34 cellular contexts compared by ENCODE assay signal in the genomic region with DNA sequence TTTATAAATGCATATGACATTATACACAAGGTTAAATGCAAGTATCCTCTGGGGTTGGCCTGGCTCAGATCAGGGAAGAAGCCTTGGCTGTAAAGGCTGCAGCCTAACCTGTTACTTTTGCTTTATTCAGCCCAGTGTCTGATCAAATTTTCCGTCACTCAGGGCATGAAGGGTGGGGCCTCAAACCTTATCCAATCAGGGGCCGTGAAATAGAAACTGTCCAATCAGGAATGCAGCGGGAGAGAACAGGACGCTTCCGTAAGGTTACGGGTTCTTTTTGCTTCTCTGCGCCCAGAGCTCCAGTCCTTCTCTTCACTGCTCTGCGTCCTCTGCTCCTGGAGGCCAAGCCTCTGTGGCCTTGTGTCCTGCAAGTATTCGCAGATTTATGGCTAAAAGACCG. TPM values are rescaled to one million over a fixed set of nuclear protein-coding genes. Genes with fewer than 3 reads are reported as not detected.
"Had no signal": no experiment of that assay in that cellular context is flagged by ENCODE, and none has a peak within 500 bp of the region (broad histone marks: within the 10 kb centered on the region; RNA-seq: fewer than 3 reads in every experiment).

ZNF716 (plus strand) TSS at position 274 of the 400 bp plus-strand sequence; CDS start at position 386, 112 bp downstream.

- DNase-seq: activated CD4-positive, alpha-beta memory T cell treated with anti-CD3 and anti-CD28 coated beads, Interleukin-2, amount 10 ng/mL, durations not matched to agents 7 days and 5 days; activated CD4-positive, alpha-beta T cell treated with anti-CD3 and anti-CD28 coated beads for 1 hour; activated CD4-positive, alpha-beta T cell treated with anti-CD3 and anti-CD28 coated beads for 48 hours; activated CD4-positive, CD25-positive, alpha-beta regulatory T cell; activated CD8-positive, alpha-beta memory T cell treated with anti-CD3 and anti-CD28 coated beads for 24 hours; activated CD8-positive, alpha-beta memory T cell treated with anti-CD3 and anti-CD28 coated beads, Interleukin-2, amount 10 ng/mL, durations not matched to agents 7 days and 5 days; activated CD8-positive, alpha-beta memory T cell treated with anti-CD3 and anti-CD28 coated beads, Interleukin-2, amount 50 U/mL, for 48 hours; activated effector memory CD4-positive, alpha-beta T cell treated with Interleukin-2 at 50 U/mL for 16 hours; activated naive CD4-positive, alpha-beta T cell treated with anti-CD3 and anti-CD28 coated beads, Interleukin-2, amount 50 U/mL, for 16 hours; activated naive CD8-positive, alpha-beta T cell treated with anti-CD3 and anti-CD28 coated beads for 36 hours; activated T-cell treated with anti-CD3 and anti-CD28 coated beads, Interleukin-2, amount 50 U/mL, for 48 hours; amniotic stem cell; aorta; brain microvascular endothelial cell; central memory CD4-positive, alpha-beta T cell; NCI-H1105; NCI-H1417 treated with DMSO at 0.1 percent for 48 hours; NCI-H1930; NCI-H2081 treated with DMSO at 0.1 percent for 48 hours; NCI-H2171; NCI-H226; NCI-H446 treated with DMSO at 0.1 percent for 48 hours; NCI-H524; NCI-H69; SW 1271; T-helper 1 cell; T-helper 2 cell; T-helper 9 cell; WERI-Rb-1 had no signal

- H3K4me1 Mint-ChIP-seq: activated CD4-positive, alpha-beta memory T cell treated with anti-CD3 and anti-CD28 coated beads, Interleukin-2, amount 10 ng/mL, durations not matched to agents 7 days and 5 days; activated CD8-positive, alpha-beta memory T cell treated with anti-CD3 and anti-CD28 coated beads, Interleukin-2, amount 10 ng/mL, durations not matched to agents 7 days and 5 days; activated naive CD8-positive, alpha-beta T cell treated with anti-CD3 and anti-CD28 coated beads for 36 hours had no signal

- H3K27ac Mint-ChIP-seq: activated CD4-positive, alpha-beta memory T cell treated with anti-CD3 and anti-CD28 coated beads, Interleukin-2, amount 10 ng/mL, durations not matched to agents 7 days and 5 days; activated CD8-positive, alpha-beta memory T cell treated with anti-CD3 and anti-CD28 coated beads, Interleukin-2, amount 10 ng/mL, durations not matched to agents 7 days and 5 days; activated naive CD8-positive, alpha-beta T cell treated with anti-CD3 and anti-CD28 coated beads for 36 hours had no signal

- H3K27me3 ChIP-seq: brain microvascular endothelial cell had no signal

- H3K4me3 Mint-ChIP-seq: activated CD4-positive, alpha-beta memory T cell treated with anti-CD3 and anti-CD28 coated beads, Interleukin-2, amount 10 ng/mL, durations not matched to agents 7 days and 5 days; activated CD8-positive, alpha-beta memory T cell treated with anti-CD3 and anti-CD28 coated beads, Interleukin-2, amount 10 ng/mL, durations not matched to agents 7 days and 5 days; activated naive CD8-positive, alpha-beta T cell treated with anti-CD3 and anti-CD28 coated beads for 36 hours had no signal

- H3K36me3 ChIP-seq: brain microvascular endothelial cell, WERI-Rb-1 had no signal

- H3K27me3 Mint-ChIP-seq: activated CD4-positive, alpha-beta memory T cell treated with anti-CD3 and anti-CD28 coated beads, Interleukin-2, amount 10 ng/mL, durations not matched to agents 7 days and 5 days; activated CD8-positive, alpha-beta memory T cell treated with anti-CD3 and anti-CD28 coated beads, Interleukin-2, amount 10 ng/mL, durations not matched to agents 7 days and 5 days; activated naive CD8-positive, alpha-beta T cell treated with anti-CD3 and anti-CD28 coated beads for 36 hours had no signal

- H3K9ac ChIP-seq: KMS-11 had no signal

- H3K4me2 ChIP-seq: KMS-11 had no signal

- H3K36me3 Mint-ChIP-seq: activated CD8-positive, alpha-beta memory T cell treated with anti-CD3 and anti-CD28 coated beads, Interleukin-2, amount 10 ng/mL, durations not matched to agents 7 days and 5 days; activated naive CD8-positive, alpha-beta T cell treated with anti-CD3 and anti-CD28 coated beads for 36 hours had no signal

- ATAC-seq: activated CD8-positive, alpha-beta memory T cell treated with anti-CD3 and anti-CD28 coated beads, Interleukin-2, amount 10 ng/mL, durations not matched to agents 7 days and 5 days had no signal

- H3K27ac ChIP-seq: brain microvascular endothelial cell, KMS-11, WERI-Rb-1 had no signal

RNA-seq across cellular contexts. Expression of gene ZNF716, which starts in this region (rescaled TPM):
- total RNA-seq: activated CD4-positive, alpha-beta memory T cell treated with anti-CD3 and anti-CD28 coated beads, Interleukin-2, amount 10 ng/mL, durations not matched to agents 7 days and 5 days; activated CD8-positive, alpha-beta memory T cell treated with anti-CD3 and anti-CD28 coated beads, Interleukin-2, amount 10 ng/mL, durations not matched to agents 7 days and 5 days; activated naive CD8-positive, alpha-beta T cell treated with anti-CD3 and anti-CD28 coated beads for 36 hours; aorta; cerebellum; MCF 10A; OCI-LY7; RPMI7951 had no signal
